In genomic region chr7:128167791-128168666, GRCh38 we compare ENCODE assay signal across 8 cellular contexts.
DNase-seq lines count a peak whose midpoint lies in the region; ATAC-seq, FAIRE-seq and TF ChIP-seq lines count a peak whose summit lies in the region.

No MANE protein-coding gene starts in this region.

- CTCF ChIA-PET in A549 (lab: Yijun Ruan, JAX): interaction anchor here (0.8 to 6.7 kb wide), 3 partner anchors 29 to 41 kb away, joined by 3 to 33 read pairs (median 5); no protein-coding TSS in a partner anchor

- no peaks in the 10 kb centered on the region for H3K36me3 Mint-ChIP-seq in neural crest cell (ENCODE audit: low read depth)

- WGBS in A549 (ENCODE audit: missing lambda C conversion rate): 36% methylated on average over 48 of the region's 59 CpGs
- 4% methylated on average over 57 of the region's 59 CpGs for WGBS in HUES64

- no peaks in the 10 kb centered on the region for H3K36me3 ChIP-seq in HUES64 (ENCODE audit: insufficient read depth, low read length)
- no peaks in the 10 kb centered on the region for H3K36me3 ChIP-seq in effector memory CD4-positive, alpha-beta T cell (ENCODE audit: control insufficient read depth, insufficient read depth, low read length)

- peaks cover 11% of the 10 kb centered on the region for H3K4me1 Mint-ChIP-seq in neural crest cell

- peak overlapping the region; percentile 50 for H3K4me3 ChIP-seq in A549
- peak overlapping the region; percentile 62 for H3K4me3 ChIP-seq in HUES64 (ENCODE audit: low read length)
- H3K4me3 ChIP-seq in effector memory CD4-positive, alpha-beta T cell (ENCODE audit: insufficient read depth, low read depth, low read length, poor library complexity, severe bottlenecking): peak overlapping the region; percentile 29

- TF ChIP-seq CTCF in A549 (IDR thresholded peaks at IDR 0.05): no peak
- no peak for TF ChIP-seq CTCF in neural crest cell (conservative IDR thresholded peaks at IDR 0.05)

- H3K4me2 ChIP-seq in A549: peak overlapping the region; percentile 80

- in situ Hi-C loops in ACHN (cut with HindIII; ENCODE audit: low pct_ligation_motif_present, low pct_unique_long_range_greater_than_20kb, low sequenced_read_pairs): no loop called here

- H3K9me3 ChIP-seq in A549: no peaks in the 10 kb centered on the region
- H3K9me3 ChIP-seq in HUES64 (ENCODE audit: insufficient read depth, low read depth, low read length): no peaks in the 10 kb centered on the region
- H3K9me3 ChIP-seq in effector memory CD4-positive, alpha-beta T cell (ENCODE audit: control insufficient read depth, low read length): no peaks in the 10 kb centered on the region

- no peak for FAIRE-seq in A549 (lab: Jason Lieb, UNC)

- peaks cover 25% of the 10 kb centered on the region for H3K4me1 ChIP-seq in A549
- H3K4me1 ChIP-seq in HUES64 (ENCODE audit: insufficient read depth, low read length): peaks cover 22% of the 10 kb centered on the region
- H3K4me1 ChIP-seq in effector memory CD4-positive, alpha-beta T cell (ENCODE audit: control insufficient read depth, insufficient read depth, low read length, poor library complexity, severe bottlenecking): peaks cover 7% of the 10 kb centered on the region

- POLR2A ChIA-PET in A549 (lab: Yijun Ruan, JAX): no interaction called here

- peak overlapping the region; percentile 85 for H3K4me3 Mint-ChIP-seq in neural crest cell

- TF ChIP-seq POLR2A in A549 (IDR thresholded peaks at IDR 0.05; ENCODE audit: low read length): no peak

- no peak overlapping the region for H3K9ac ChIP-seq in HUES64 (ENCODE audit: low read depth, low read length)

- DNase-seq in A549 (ENCODE audit: low read depth in 1 of 2, low spot score in 1 of 2) (no peak), neural crest cell (ENCODE audit: low read depth, low spot score) (no peak), KG1 (lab: John Stamatoyannopoulos, UW) (no peak), ACHN (no peak), pons (ENCODE audit: low spot score) (no peak), COLO668 (lab: John Stamatoyannopoulos, UW; ENCODE audit: unreplicated experiment) (no peak)
- DNase-seq in effector memory CD4-positive, alpha-beta T cell: no peak

- peak overlapping the region in 1 of 2 experiments; percentile 75; a peak in 4 of 6 replicates for H3K27ac ChIP-seq in A549
- no peak overlapping the region for H3K27ac ChIP-seq in HUES64 (ENCODE audit: low read depth, low read length)
- no peak overlapping the region for H3K27ac ChIP-seq in effector memory CD4-positive, alpha-beta T cell (ENCODE audit: insufficient read depth, low read length, poor library complexity, severe bottlenecking)

- peak in 1 of 2 experiments; percentile 6; a peak in 3 of 6 replicates for ATAC-seq in A549

- no peak for TF ChIP-seq EP300 in A549 (IDR thresholded peaks at IDR 0.05)

- no peaks in the 10 kb centered on the region for H3K9me3 Mint-ChIP-seq in neural crest cell

- H3K27ac Mint-ChIP-seq in neural crest cell (ENCODE audit: unreplicated experiment): no peak overlapping the region

- H3K27me3 ChIP-seq in HUES64 (ENCODE audit: insufficient read depth, low read length): peaks cover 94% of the 10 kb centered on the region
- H3K27me3 ChIP-seq in effector memory CD4-positive, alpha-beta T cell (replicated peaks; ENCODE audit: control insufficient read depth, insufficient read depth, low read length, poor library complexity, severe bottlenecking): peaks cover 30% of the 10 kb centered on the region

- peaks cover 95% of the 10 kb centered on the region for H3K27me3 Mint-ChIP-seq in neural crest cell (ENCODE audit: low read depth)

- no peak for TF ChIP-seq RAD21 in A549 (conservative IDR thresholded peaks at IDR 0.05 in 1 of 2, IDR thresholded peaks at IDR 0.05 in 1 of 2)

TF ChIP-seq in A549, 52 proteins besides CTCF, POLR2A, EP300 and RAD21:
- peak; percentile 22; the same call in 1 of the 2 replicates for TF ChIP-seq RNF2 (IDR thresholded peaks at IDR 0.05; ENCODE audit: borderline replicate concordance, low read depth)
- TF ChIP-seq, protein P1, sequence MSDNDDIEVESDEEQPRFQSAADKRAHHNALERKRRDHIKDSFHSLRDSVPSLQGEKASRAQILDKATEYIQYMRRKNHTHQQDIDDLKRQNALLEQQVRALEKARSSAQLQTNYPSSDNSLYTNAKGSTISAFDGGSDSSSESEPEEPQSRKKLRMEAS (IDR thresholded peaks at IDR 0.05): no peak
